Comparison of ENCODE assay signal across 8 cellular contexts in the genomic region with DNA sequence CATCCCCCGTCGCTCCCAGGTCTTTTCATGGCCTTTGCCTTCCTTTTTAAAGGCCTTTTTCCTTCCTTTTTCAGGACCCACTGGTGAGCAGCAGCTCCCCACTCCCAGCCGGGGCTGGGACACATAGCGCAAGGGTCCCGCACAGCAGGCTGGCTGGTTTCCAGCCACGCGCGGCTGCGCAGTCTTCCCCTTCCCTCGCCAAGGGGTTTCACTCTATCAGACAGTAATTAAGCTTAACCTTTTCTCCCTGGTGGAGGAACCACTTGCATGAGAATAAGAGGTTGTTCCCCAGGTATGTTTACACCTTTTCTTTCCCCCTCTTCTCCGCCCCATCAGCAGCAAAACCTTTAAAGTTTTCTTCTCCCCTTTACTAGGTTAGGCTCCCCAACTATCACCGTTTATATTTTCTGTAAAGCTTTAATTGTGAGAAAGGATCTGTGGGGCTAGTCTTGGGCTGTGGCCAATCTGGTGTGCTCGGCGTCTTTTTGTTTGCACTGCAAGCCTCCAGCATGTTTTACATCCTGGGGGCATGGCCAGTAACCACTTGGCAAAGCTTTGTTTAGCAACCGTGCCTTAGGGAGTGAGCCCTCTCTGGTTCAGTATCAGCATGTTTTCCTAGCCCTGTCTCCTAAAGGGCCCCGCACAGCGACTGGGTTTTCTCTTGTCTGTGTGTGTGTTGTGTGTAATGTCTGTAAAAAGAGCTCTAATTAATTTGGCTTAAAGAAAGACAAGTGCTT.
A peak's percentile ranks its signal among the peaks of the same experiment; 100 is the strongest.
DNase-seq lines count a peak whose midpoint lies in the region; ATAC-seq, FAIRE-seq and TF ChIP-seq lines count a peak whose summit lies in the region.

No MANE protein-coding gene starts in this region.

- no peaks in the 10 kb centered on the region for H3K9me3 Mint-ChIP-seq in T-cell

- WGBS in H1 (ENCODE audit: extremely low coverage in 1 of 2, insufficient coverage in 1 of 2, insufficient read length in 1 of 2, insufficient replicate concordance in 2 of 2, low coverage in 1 of 2, low lambda C conversion rate in 2 of 2, missing lambda C conversion rate in 1 of 2), 2 experiments: 4% methylated on average over 16 of the region's 17 CpGs; no CpG with 5 or more reads in 1 of the 2 experiments

- no peak overlapping the region for H3K4me3 Mint-ChIP-seq in T-cell

- H3K79me2 ChIP-seq in H1 (ENCODE audit: control insufficient read depth in 1 of 2, insufficient read depth in 2 of 2, low read length in 2 of 2): no peaks in the 10 kb centered on the region

- H3K4me2 ChIP-seq in H1 (ENCODE audit: insufficient read depth in 1 of 2, low read depth in 2 of 2, low read length in 2 of 2): peak overlapping the region; percentile 67 to 97

- H3K4ac ChIP-seq in H1 (replicated peaks; ENCODE audit: insufficient read length, low read depth, low read length): no peak overlapping the region

- no peak for TF ChIP-seq RAD21 in H1 (IDR thresholded peaks at IDR 0.05 in 1 of 2, conservative IDR thresholded peaks at IDR 0.05 in 1 of 2; ENCODE audit: low read depth in 2 of 2, low read length in 2 of 2)

- H3K27me3 ChIP-seq in BE2C (no peaks in the 10 kb centered on the region), H1 (replicated peaks in 1 of 4; ENCODE audit: control insufficient read depth in 3 of 4, extremely low read depth in 1 of 4, insufficient read depth in 3 of 4, low read length in 3 of 4) (peaks cover 0 to 7% (median 4%) of the 10 kb centered on the region in 4 experiments; a peak in 4 of 7 replicates), mucosa of stomach (ENCODE audit: control insufficient read depth, insufficient read depth, low read length) (no peaks in the 10 kb centered on the region)

- no peak for ATAC-seq in HG02678 (IDR thresholded peaks at IDR 0.05; ENCODE audit: unreplicated experiment)
- no peak for ATAC-seq in T-cell (replicated peaks in 1 of 4)
- no peak for ATAC-seq in HG03565 (IDR thresholded peaks at IDR 0.05; ENCODE audit: unreplicated experiment)

- no peak overlapping the region for H4K5ac ChIP-seq in H1 (ENCODE audit: insufficient read length, low read depth, low read length)

- H4K8ac ChIP-seq in H1 (ENCODE audit: extremely low read depth, insufficient read depth, low read length): 0 out of 2 replicates have a peak overlapping the region, but pooled peaks have one; percentile 22

- peak overlapping the region; percentile 27 for H3K27ac ChIP-seq in H1 (ENCODE audit: low read depth, low read length)

- no peak overlapping the region for H3K23ac ChIP-seq in H1 (ENCODE audit: insufficient read length)

- H3K4me1 Mint-ChIP-seq in T-cell: peaks cover 0 to 3% (median 0%) of the 10 kb centered on the region in 3 donors

- no peak overlapping the region for H2BK15ac ChIP-seq in H1 (ENCODE audit: low read length)

- no peak overlapping the region for H4K91ac ChIP-seq in H1 (replicated peaks; ENCODE audit: insufficient read length, low read length)

- H3K36me3 ChIP-seq in BE2C (no peaks in the 10 kb centered on the region), H1 (ENCODE audit: control insufficient read depth in 2 of 4, insufficient read depth in 4 of 4, low read length in 3 of 4) (no peaks in the 10 kb centered on the region), mucosa of stomach (ENCODE audit: control insufficient read depth, insufficient read depth, low read length) (no peaks in the 10 kb centered on the region)

- peak overlapping the region in 3 of 4 experiments; percentile 26 to 49 (median 26); a peak in 5 of 7 replicates for H3K9ac ChIP-seq in H1 (replicated peaks in 1 of 4; ENCODE audit: extremely low read depth in 1 of 4, low read depth in 3 of 4, low read length in 3 of 4)
- peak overlapping the region; percentile 52 for H3K9ac ChIP-seq in mucosa of stomach (ENCODE audit: low read length)

- H2BK12ac ChIP-seq in H1 (ENCODE audit: low read depth, low read length): peak overlapping the region; percentile 44; the same call in 1 of the 2 replicates

- no peak overlapping the region for H3K56ac ChIP-seq in H1 (replicated peaks; ENCODE audit: insufficient read length, low read depth, low read length)

- peak in 1 of 2 experiments; percentile 60; a peak in 1 of 3 replicates for TF ChIP-seq POLR2A in H1 (IDR thresholded peaks at IDR 0.05; ENCODE audit: control extremely low read depth in 1 of 2, low read depth in 2 of 2, low read length in 2 of 2)

- H3K14ac ChIP-seq in H1 (ENCODE audit: insufficient read length): no peak overlapping the region

- peak overlapping the region; percentile 85 for H3K18ac ChIP-seq in H1 (ENCODE audit: extremely low read depth, low read length)

- no peaks in the 10 kb centered on the region; the same call in none of the 2 replicates for H3K4me1 ChIP-seq in BE2C
- H3K4me1 ChIP-seq in H1 (replicated peaks in 1 of 4; ENCODE audit: control insufficient read depth in 3 of 4, insufficient read depth in 4 of 4, low read length in 3 of 4): peaks cover 6 to 17% (median 15%) of the 10 kb centered on the region in 4 experiments
- H3K4me1 ChIP-seq in mucosa of stomach (ENCODE audit: control insufficient read depth, insufficient read depth, low read length): peaks cover 12% of the 10 kb centered on the region

- H3K27ac Mint-ChIP-seq in T-cell: no peak overlapping the region

- peak overlapping the region; percentile 56; the same call in 1 of the 2 replicates for H2BK5ac ChIP-seq in H1 (ENCODE audit: low read depth, low read length)

- H2AK5ac ChIP-seq in H1 (ENCODE audit: low read depth, low read length): no peak overlapping the region

- TF ChIP-seq EP300 in H1 (IDR thresholded peaks at IDR 0.05; ENCODE audit: borderline replicate concordance in 1 of 2, low read depth in 2 of 2, low read length in 2 of 2): no peak

- TF ChIP-seq CTCF in BE2C (IDR thresholded peaks at IDR 0.05; ENCODE audit: low read depth, low read length) (no peak), H1 (IDR thresholded peaks at IDR 0.05; ENCODE audit: control extremely low read depth in 1 of 3, insufficient read depth in 1 of 3, low read depth in 1 of 3, low read length in 3 of 3) (no peak)

- no peaks in the 10 kb centered on the region for H3K9me3 ChIP-seq in BE2C
- no peaks in the 10 kb centered on the region for H3K9me3 ChIP-seq in H1 (ENCODE audit: insufficient read depth in 2 of 2, low read depth in 1 of 2, low read length in 1 of 2)
- no peaks in the 10 kb centered on the region for H3K9me3 ChIP-seq in mucosa of stomach (ENCODE audit: control insufficient read depth, low read length)

- H3K79me1 ChIP-seq in H1 (ENCODE audit: low read depth, low read length): no peaks in the 10 kb centered on the region

- no peak overlapping the region for H2AFZ ChIP-seq in H1 (ENCODE audit: low read length)

- CTCF ChIA-PET in H1 (lab: Charles Lee; ENCODE audit: partially characterized antibody): interaction anchor here (1.0 to 2.6 kb wide), 6 partner anchors 15 to 485 kb away, joined by 3 to 13 read pairs (median 6); no protein-coding TSS in a partner anchor
- CTCF ChIA-PET in T-cell (lab: Charles Lee): interaction anchor here in 1 of 2 donors (1.5 kb wide), 1 partner anchor 19 kb away, joined by 4 read pairs; no protein-coding TSS in a partner anchor

- H3K27me3 Mint-ChIP-seq in T-cell: peaks cover 12 to 18% of the 10 kb centered on the region in 2 donors

- no peaks in the 10 kb centered on the region for H3K36me3 Mint-ChIP-seq in T-cell

- no peaks in the 10 kb centered on the region for H4K20me1 ChIP-seq in H1 (replicated peaks in 1 of 2; ENCODE audit: control insufficient read depth in 1 of 2, insufficient read depth in 2 of 2, low read length in 2 of 2)

- no peak overlapping the region for H2BK20ac ChIP-seq in H1 (ENCODE audit: low read length)

- H3K4me3 ChIP-seq in BE2C (ENCODE audit: low read depth, low read length) (peak overlapping the region; percentile 58), H1 (ENCODE audit: extremely low read depth in 1 of 4, insufficient read depth in 2 of 4, low read depth in 3 of 4, low read length in 4 of 4) (peak overlapping the region; percentile 34 to 61 (median 51)), mucosa of stomach (ENCODE audit: low read length) (peak overlapping the region; percentile 12)

- POLR2A ChIA-PET in H1 (lab: Charles Lee; ENCODE audit: partially characterized antibody) (interaction anchor here (0.6 to 1.5 kb wide), 7 partner anchors 8 to 253 kb away, joined by 3 to 5 read pairs (median 3); partner anchors contain the start of gene PHF14), T-cell (lab: Charles Lee) (no interaction called here)

- DNase-seq in BE2C (peak; percentile 41), NCI-H2029 treated with DMSO at 0.1 percent for 48 hours (lab: John Stamatoyannopoulos, UW) (peak; percentile 85), H1 (ENCODE audit: low read depth in 1 of 2, low spot score in 2 of 2) (peak; percentile 31 to 58), activated T-cell treated with anti-CD3 and anti-CD28 coated beads for 4 hours (no peak), T-cell (no peak)

- no peak overlapping the region for H2BK120ac ChIP-seq in H1 (replicated peaks; ENCODE audit: low read depth, low read length)

- H3K23me2 ChIP-seq in H1 (ENCODE audit: low read depth, low read length): 0 out of 2 replicates have a peak, but pooled peaks cover 2% of the 10 kb centered on the region

- FAIRE-seq in H1 (lab: Jason Lieb, UNC): no peak

TF ChIP-seq in H1, 55 proteins besides CTCF, POLR2A, EP300 and RAD21 (continues in another document):
- TF ChIP-seq, protein P1, sequence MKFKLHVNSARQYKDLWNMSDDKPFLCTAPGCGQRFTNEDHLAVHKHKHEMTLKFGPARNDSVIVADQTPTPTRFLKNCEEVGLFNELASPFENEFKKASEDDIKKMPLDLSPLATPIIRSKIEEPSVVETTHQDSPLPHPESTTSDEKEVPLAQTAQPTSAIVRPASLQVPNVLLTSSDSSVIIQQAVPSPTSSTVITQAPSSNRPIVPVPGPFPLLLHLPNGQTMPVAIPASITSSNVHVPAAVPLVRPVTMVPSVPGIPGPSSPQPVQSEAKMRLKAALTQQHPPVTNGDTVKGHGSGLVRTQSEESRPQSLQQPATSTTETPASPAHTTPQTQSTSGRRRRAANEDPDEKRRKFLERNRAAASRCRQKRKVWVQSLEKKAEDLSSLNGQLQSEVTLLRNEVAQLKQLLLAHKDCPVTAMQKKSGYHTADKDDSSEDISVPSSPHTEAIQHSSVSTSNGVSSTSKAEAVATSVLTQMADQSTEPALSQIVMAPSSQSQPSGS (IDR thresholded peaks at IDR 0.05; ENCODE audit: low read length): peak; percentile 57; the same call in 1 of the 2 replicates
- TF ChIP-seq POU5F1 (IDR thresholded peaks at IDR 0.05; ENCODE audit: low read depth, low read length): peak; percentile 52; the same call in 1 of the 2 replicates
- TF ChIP-seq SAP30 (IDR thresholded peaks at IDR 0.05; ENCODE audit: insufficient read depth, insufficient replicate concordance, low read length): no peak
- TF ChIP-seq EZH2 (IDR thresholded peaks at IDR 0.05; ENCODE audit: low read depth, low read length, severe bottlenecking): no peak
- 0 out of 2 replicates have a peak, but pooled peaks have one; percentile 20 for TF ChIP-seq TCF12 (IDR thresholded peaks at IDR 0.05; ENCODE audit: low read depth, low read length)
- peak in 1 of 2 experiments; percentile 65; a peak in 1 of 4 replicates for TF ChIP-seq HDAC2 (IDR thresholded peaks at IDR 0.05; ENCODE audit: borderline replicate concordance in 1 of 2, low read depth in 2 of 2, low read length in 2 of 2)
- peak; percentile 33; the same call in 1 of the 2 replicates for TF ChIP-seq POLR2AphosphoS5 (IDR thresholded peaks at IDR 0.05; ENCODE audit: low read depth, low read length)
- no peak for TF ChIP-seq TAF7 (optimal IDR thresholded peaks at IDR 0.05; ENCODE audit: borderline replicate concordance, low read depth, low read length)

Comparison
In these comparisons a context has a peak if more than half of its experiments do, and no peak if none do; other contexts are left out.
1. DNase-seq: peak in BE2C (single experiment), NCI-H2029 treated with DMSO at 0.1 percent for 48 hours (single experiment) and H1 (2 of 2); none in activated T-cell treated with anti-CD3 and anti-CD28 coated beads for 4 hours (single experiment) and T-cell (0 of 34).
2. Peak in every context shown above with its lines, with median percentiles within 50 percentile points of each other: H3K4me3 ChIP-seq.